ENCODE assay signal across 11 cellular contexts in the genomic region with DNA sequence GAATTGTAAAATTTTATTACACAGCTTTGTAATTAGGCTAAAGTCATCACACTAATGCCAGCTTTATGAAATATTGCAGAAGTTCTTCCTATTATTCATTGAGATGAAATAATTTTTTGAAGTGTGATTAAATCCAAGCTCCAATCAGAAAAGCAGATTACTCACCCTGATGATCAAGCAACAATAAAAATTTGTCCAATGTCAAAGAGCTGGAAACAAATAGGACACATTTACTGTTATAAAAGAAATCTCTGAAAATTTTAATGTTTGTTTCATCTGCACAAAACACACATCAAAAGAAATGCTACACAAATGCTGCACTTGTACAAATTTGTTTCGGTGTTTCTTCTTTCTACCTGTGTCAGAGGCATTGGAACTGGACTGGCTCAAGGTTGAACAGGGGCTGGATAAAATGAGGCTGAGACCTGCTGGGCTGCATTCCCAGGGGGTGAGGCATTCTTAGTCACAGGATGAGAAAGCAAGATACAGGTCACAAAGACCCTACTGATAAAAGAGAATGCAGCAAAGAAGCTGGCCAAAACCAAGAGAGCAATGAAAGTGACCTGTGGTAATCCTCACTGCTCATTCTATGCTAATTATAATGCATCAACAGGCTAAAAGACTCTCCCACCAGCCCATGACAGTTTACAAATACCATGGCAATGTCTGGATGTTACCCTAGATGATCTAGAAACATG.
DNase-seq lines count a peak whose midpoint lies in the region; TF ChIP-seq lines count a peak whose summit lies in the region.
"Had no signal": no experiment of that assay in that cellular context is flagged by ENCODE, and none has a peak within 500 bp of the region (broad histone marks: within the 10 kb centered on the region; RNA-seq: fewer than 3 reads in every experiment).

No MANE protein-coding gene starts in this region.

- H3K36me3 ChIP-seq in adipocyte (ENCODE audit: control insufficient read depth, insufficient read depth, low read length, severe bottlenecking) = no peaks in the 10 kb centered on the region
- no peaks in the 10 kb centered on the region for H3K36me3 ChIP-seq in hepatocyte (replicated peaks; ENCODE audit: insufficient read depth, low read depth)
- H3K36me3 ChIP-seq: HAP-1, upper lobe of left lung had no signal

- H3K4me3 Mint-ChIP-seq in type B pancreatic cell = peak overlapping the region; percentile 70
- no peak overlapping the region for H3K4me3 Mint-ChIP-seq in activated CD4-positive, alpha-beta memory T cell treated with anti-CD3 and anti-CD28 coated beads for 36 hours
- H3K4me3 Mint-ChIP-seq: activated T-helper 1 cell treated with anti-CD3 and anti-CD28 coated beads, Interleukin-12 subunit alpha, Interleukin-12 subunit beta, Interleukin-2, Interleukin-4 antibody, amounts not matched to agents 30 ng/mL and 10 ng/mL and 1 ng/mL, durations not matched to agents 14 hours and 24 hours and 36 hours had no signal

- H3K27me3 ChIP-seq in adipocyte (replicated peaks; ENCODE audit: control insufficient read depth, insufficient read depth, low read length) = no peaks in the 10 kb centered on the region
- H3K27me3 ChIP-seq in hepatocyte = no peaks in the 10 kb centered on the region
- H3K27me3 ChIP-seq: upper lobe of left lung had no signal

- no peaks in the 10 kb centered on the region for H3K9me3 Mint-ChIP-seq in type B pancreatic cell
- peaks cover 2% of the 10 kb centered on the region for H3K9me3 Mint-ChIP-seq in activated CD4-positive, alpha-beta memory T cell treated with anti-CD3 and anti-CD28 coated beads for 36 hours
- H3K9me3 Mint-ChIP-seq: activated T-helper 1 cell treated with anti-CD3 and anti-CD28 coated beads, Interleukin-12 subunit alpha, Interleukin-12 subunit beta, Interleukin-2, Interleukin-4 antibody, amounts not matched to agents 30 ng/mL and 10 ng/mL and 1 ng/mL, durations not matched to agents 14 hours and 24 hours and 36 hours had no signal

- H3K36me3 Mint-ChIP-seq in type B pancreatic cell = no peaks in the 10 kb centered on the region
- H3K36me3 Mint-ChIP-seq in activated CD4-positive, alpha-beta memory T cell treated with anti-CD3 and anti-CD28 coated beads for 36 hours = no peaks in the 10 kb centered on the region

- H3K4me1 ChIP-seq in adipocyte (ENCODE audit: control insufficient read depth, insufficient read depth, low read length) = peaks cover 14% of the 10 kb centered on the region
- H3K4me1 ChIP-seq in hepatocyte (ENCODE audit: insufficient read depth) = peaks cover 14% of the 10 kb centered on the region
- H3K4me1 ChIP-seq: upper lobe of left lung had no signal

- DNase-seq in HT-29 (ENCODE audit: low spot score) = peak; percentile 87
- DNase-seq in adipocyte (ENCODE audit: low read depth) = peak; percentile 1
- peak; percentile 58 for DNase-seq in hepatocyte (ENCODE audit: low spot score)
- no peak for DNase-seq in type B pancreatic cell (ENCODE audit: extremely low spot score, unreplicated experiment)
- DNase-seq in activated CD4-positive, alpha-beta memory T cell treated with anti-CD3 and anti-CD28 coated beads for 36 hours = no peak
- no peak for DNase-seq in AG20443 (ENCODE audit: low spot score)
- no peak for DNase-seq in NAMALWA (ENCODE audit: low spot score)
- DNase-seq: NCI-H1694 treated with DMSO at 0.1 percent for 48 hours, upper lobe of left lung had no signal

- CTCF ChIA-PET in activated CD4-positive, alpha-beta memory T cell treated with anti-CD3 and anti-CD28 coated beads for 36 hours (lab: Charles Lee) = no interaction called here

- H3K9me2 ChIP-seq in hepatocyte (replicated peaks; ENCODE audit: insufficient read depth) = no peaks in the 10 kb centered on the region

- 82% methylated on average over 1 of the region's 1 CpG for WGBS in hepatocyte (ENCODE audit: low lambda C conversion rate, missing lambda C conversion rate)

- no peaks in the 10 kb centered on the region for H3K27me3 Mint-ChIP-seq in type B pancreatic cell
- H3K27me3 Mint-ChIP-seq in activated CD4-positive, alpha-beta memory T cell treated with anti-CD3 and anti-CD28 coated beads for 36 hours = no peaks in the 10 kb centered on the region

- no peaks in the 10 kb centered on the region for H3K79me2 ChIP-seq in hepatocyte

- H3K9ac ChIP-seq in adipocyte (ENCODE audit: low read length) = no peak overlapping the region

- no peaks in the 10 kb centered on the region for H3K9me3 ChIP-seq in adipocyte (ENCODE audit: control insufficient read depth, low read length)
- no peaks in the 10 kb centered on the region for H3K9me3 ChIP-seq in hepatocyte (ENCODE audit: low read depth)
- H3K9me3 ChIP-seq: HAP-1, upper lobe of left lung had no signal

- peak overlapping the region; percentile 94 for H3K27ac Mint-ChIP-seq in type B pancreatic cell
- no peak overlapping the region for H3K27ac Mint-ChIP-seq in activated CD4-positive, alpha-beta memory T cell treated with anti-CD3 and anti-CD28 coated beads for 36 hours
- H3K27ac Mint-ChIP-seq: activated T-helper 1 cell treated with anti-CD3 and anti-CD28 coated beads, Interleukin-12 subunit alpha, Interleukin-12 subunit beta, Interleukin-2, Interleukin-4 antibody, amounts not matched to agents 30 ng/mL and 10 ng/mL and 1 ng/mL, durations not matched to agents 14 hours and 24 hours and 36 hours had no signal

- H3K4me1 Mint-ChIP-seq in type B pancreatic cell (ENCODE audit: unreplicated experiment) = peaks cover 12% of the 10 kb centered on the region
- H3K4me1 Mint-ChIP-seq in activated CD4-positive, alpha-beta memory T cell treated with anti-CD3 and anti-CD28 coated beads for 36 hours (ENCODE audit: low read depth) = no peaks in the 10 kb centered on the region

- intact Hi-C loops in activated CD4-positive, alpha-beta memory T cell treated with anti-CD3 and anti-CD28 coated beads for 36 hours (cut with micrococcal nuclease) = no loop called here

- no peak overlapping the region for H2AFZ ChIP-seq in hepatocyte

- TF ChIP-seq CTCF in hepatocyte (IDR thresholded peaks at IDR 0.05; ENCODE audit: poor library complexity) (no peak), type B pancreatic cell (conservative IDR thresholded peaks at IDR 0.05) (no peak)

- POLR2A ChIA-PET in activated CD4-positive, alpha-beta memory T cell treated with anti-CD3 and anti-CD28 coated beads for 36 hours (lab: Charles Lee) = no interaction called here

- H3K4me3 ChIP-seq in adipocyte (ENCODE audit: low read length) (no peak overlapping the region), hepatocyte (peak overlapping the region; percentile 4)
- H3K4me3 ChIP-seq: HAP-1, upper lobe of left lung had no signal

- H4K20me1 ChIP-seq in hepatocyte (ENCODE audit: insufficient read depth, poor library complexity, severe bottlenecking) = no peaks in the 10 kb centered on the region

- peak overlapping the region; percentile 83 for H3K27ac ChIP-seq in hepatocyte
- H3K27ac ChIP-seq: upper lobe of left lung had no signal

- peak overlapping the region; percentile 57 for H3K4me2 ChIP-seq in hepatocyte

Comparison
In these comparisons a context has a peak if more than half of its experiments do, and no peak if none do; other contexts are left out.
1. DNase-seq: peak in HT-29 (single experiment), adipocyte (single experiment) and hepatocyte (single experiment); none in type B pancreatic cell (single experiment), activated CD4-positive, alpha-beta memory T cell treated with anti-CD3 and anti-CD28 coated beads for 36 hours (single experiment), AG20443 (single experiment) and NAMALWA (single experiment).